ENCODE assay signal across 1 cellular context in genomic region chr2:88757025-88757424, GRCh38.
TF ChIP-seq lines count a peak whose summit lies in the region.

No MANE protein-coding gene starts in this region.

TF ChIP-seq in HepG2, 621 proteins besides CTCF, POLR2A, EP300 and RAD21 (continued from another document):
- TF ChIP-seq NFIC (IDR thresholded peaks at IDR 0.05; ENCODE audit: low read length): no peak
- no peak for TF ChIP-seq ZNF597 (CRISPR knock-in tag; IDR thresholded peaks at IDR 0.05)
